20 cellular contexts compared by ENCODE assay signal in the genomic region with DNA sequence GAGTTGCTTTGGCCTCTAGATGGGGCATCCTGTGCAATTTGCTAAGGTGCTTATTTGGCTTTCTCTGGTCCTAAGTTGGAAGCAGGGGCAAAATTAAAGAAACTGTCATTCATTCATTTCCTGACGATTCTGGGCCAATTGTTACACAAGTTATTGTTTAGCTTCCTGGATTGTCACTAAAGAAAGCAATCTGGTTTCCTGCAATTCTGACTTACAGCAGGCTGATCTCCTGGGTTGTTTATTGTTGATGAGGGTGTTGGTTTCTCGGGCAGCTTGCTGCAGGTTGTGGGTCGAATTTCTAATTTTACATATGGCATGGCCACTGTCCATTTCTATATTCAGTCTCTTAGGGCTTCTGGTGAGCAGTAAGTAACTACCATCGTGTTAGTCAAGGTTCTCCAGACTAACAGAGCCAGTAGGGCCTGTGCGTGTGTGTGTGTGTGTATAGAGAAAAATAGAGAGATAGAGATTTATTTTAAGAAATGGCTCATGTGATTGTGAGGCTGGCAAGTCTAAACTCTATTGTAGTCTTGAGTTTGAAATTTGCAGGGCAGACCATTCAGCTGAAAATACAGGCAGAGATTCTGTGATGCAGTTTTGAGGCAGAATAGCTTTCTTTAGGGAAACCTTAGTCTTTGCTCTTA. TPM values are rescaled to one million over a fixed set of nuclear protein-coding genes. Genes with fewer than 3 reads are reported as not detected.
A peak's percentile ranks its signal among the peaks of the same experiment; 100 is the strongest.
DNase-seq lines count a peak whose midpoint lies in the region; ATAC-seq and TF ChIP-seq lines count a peak whose summit lies in the region.
"Had no signal": no experiment of that assay in that cellular context is flagged by ENCODE, and none has a peak within 500 bp of the region (broad histone marks: within the 10 kb centered on the region; RNA-seq: fewer than 3 reads in every experiment).

No MANE protein-coding gene starts in this region.

- POLR2A ChIA-PET in activated CD4-positive, alpha-beta T cell treated with anti-CD3 and anti-CD28 coated beads, Interleukin-2, amount 10 ng/mL, durations not matched to agents 7 days and 5 days (lab: Charles Lee): no interaction called here

- H3K27ac Mint-ChIP-seq in endodermal cell: peak overlapping the region; percentile 45
- H3K27ac Mint-ChIP-seq in activated CD4-positive, alpha-beta T cell treated with anti-CD3 and anti-CD28 coated beads, Interleukin-2, amount 10 ng/mL, durations not matched to agents 7 days and 5 days: no peak overlapping the region
- H3K27ac Mint-ChIP-seq: CD4-positive, CD25-positive, alpha-beta regulatory T cell had no signal

- H3K4me3 ChIP-seq in heart left ventricle (no peak overlapping the region), right atrium auricular region (no peak overlapping the region), endodermal cell (ENCODE audit: low read length) (no peak overlapping the region), subcutaneous abdominal adipose tissue (ENCODE audit: low read depth in 1 of 5, low read length in 5 of 5) (no peak overlapping the region)
- H3K4me3 ChIP-seq: GM23248 had no signal

- no peak for TF ChIP-seq POLR2A in heart left ventricle (IDR thresholded peaks at IDR 0.05)

- H3K4me1 Mint-ChIP-seq in endodermal cell: peaks cover 23% of the 10 kb centered on the region
- H3K4me1 Mint-ChIP-seq in activated CD4-positive, alpha-beta T cell treated with anti-CD3 and anti-CD28 coated beads, Interleukin-2, amount 10 ng/mL, durations not matched to agents 7 days and 5 days: no peaks in the 10 kb centered on the region
- H3K4me1 Mint-ChIP-seq: CD4-positive, CD25-positive, alpha-beta regulatory T cell had no signal

- no peaks in the 10 kb centered on the region for H3K27me3 ChIP-seq in heart left ventricle
- H3K27me3 ChIP-seq in right atrium auricular region: no peaks in the 10 kb centered on the region
- H3K27me3 ChIP-seq in endodermal cell (ENCODE audit: control insufficient read depth, insufficient read depth, low read length, poor library complexity, severe bottlenecking): no peaks in the 10 kb centered on the region
- H3K27me3 ChIP-seq in subcutaneous abdominal adipose tissue (ENCODE audit: control insufficient read depth in 5 of 5, insufficient read depth in 4 of 5, low read length in 5 of 5): no peaks in the 10 kb centered on the region
- H3K27me3 ChIP-seq: BE2C had no signal

- H3K36me3 Mint-ChIP-seq in endodermal cell (ENCODE audit: low read depth): peaks cover 21% of the 10 kb centered on the region
- H3K36me3 Mint-ChIP-seq in activated CD4-positive, alpha-beta T cell treated with anti-CD3 and anti-CD28 coated beads, Interleukin-2, amount 10 ng/mL, durations not matched to agents 7 days and 5 days (ENCODE audit: low read depth): no peaks in the 10 kb centered on the region

- intact Hi-C loops in heart left ventricle (cut with DNase I): loop anchor here in 1 of 10 donors (5.0 kb wide), 1 partner anchor 46 kb away; no protein-coding TSS in a partner anchor

- H3K9ac ChIP-seq in endodermal cell (ENCODE audit: extremely low read depth, low read length, poor library complexity, severe bottlenecking) (no peak overlapping the region), subcutaneous abdominal adipose tissue (ENCODE audit: low read length in 5 of 5) (no peak overlapping the region)
- H3K9ac ChIP-seq: GM23248 had no signal

- peaks cover 0 to 15% (median 0%) of the 10 kb centered on the region in 9 donors for H3K36me3 ChIP-seq in heart left ventricle
- no peaks in the 10 kb centered on the region for H3K36me3 ChIP-seq in right atrium auricular region
- H3K36me3 ChIP-seq in endodermal cell (ENCODE audit: control insufficient read depth, insufficient read depth, low read length): peaks cover 26% of the 10 kb centered on the region
- peaks cover 0 to 14% (median 7%) of the 10 kb centered on the region in 5 donors for H3K36me3 ChIP-seq in subcutaneous abdominal adipose tissue (ENCODE audit: control insufficient read depth in 5 of 5, insufficient read depth in 5 of 5, low read length in 5 of 5)
- H3K36me3 ChIP-seq: BE2C had no signal

- CTCF ChIA-PET in activated CD4-positive, alpha-beta T cell treated with anti-CD3 and anti-CD28 coated beads, Interleukin-2, amount 10 ng/mL, durations not matched to agents 7 days and 5 days (lab: Charles Lee): no interaction called here

- H3K27me3 Mint-ChIP-seq in endodermal cell (ENCODE audit: insufficient read depth): no peaks in the 10 kb centered on the region
- H3K27me3 Mint-ChIP-seq in activated CD4-positive, alpha-beta T cell treated with anti-CD3 and anti-CD28 coated beads, Interleukin-2, amount 10 ng/mL, durations not matched to agents 7 days and 5 days: no peaks in the 10 kb centered on the region
- H3K27me3 Mint-ChIP-seq: CD4-positive, CD25-positive, alpha-beta regulatory T cell had no signal

- H3K9me3 ChIP-seq in heart left ventricle: no peaks in the 10 kb centered on the region
- H3K9me3 ChIP-seq in right atrium auricular region: no peaks in the 10 kb centered on the region
- no peaks in the 10 kb centered on the region for H3K9me3 ChIP-seq in endodermal cell (ENCODE audit: control insufficient read depth, low read length)
- no peaks in the 10 kb centered on the region for H3K9me3 ChIP-seq in subcutaneous abdominal adipose tissue (ENCODE audit: control insufficient read depth in 5 of 5, low read length in 5 of 5)
- H3K9me3 ChIP-seq: BE2C had no signal

- DNase-seq in heart left ventricle (peak in 1 of 5 donors; percentile 15), right atrium auricular region (ENCODE audit: low spot score) (no peak), endodermal cell (no peak), left lobe of liver (ENCODE audit: low spot score) (no peak), GM19238 (ENCODE audit: insufficient read length, low spot score) (no peak)
- DNase-seq in activated CD4-positive, alpha-beta T cell treated with anti-CD3 and anti-CD28 coated beads, Interleukin-2, amount 10 ng/mL, durations not matched to agents 7 days and 5 days: no peak
- DNase-seq: 8988T; BE2C; CD4-positive, CD25-positive, alpha-beta regulatory T cell; COR-L47; DND-41; GM23248; NCI-H1105 treated with DMSO at 0.1 percent for 48 hours; NCI-H187; NCI-H2107; NCI-H510A treated with DMSO at 0.1 percent for 48 hours; NCI-H774; SIG-M5 had no signal

- H3K27ac ChIP-seq in heart left ventricle (peak overlapping the region in 9 of 12 donors; percentile 2 to 65 (median 27)), right atrium auricular region (no peak overlapping the region), endodermal cell (ENCODE audit: low read depth, low read length) (no peak overlapping the region), subcutaneous abdominal adipose tissue (ENCODE audit: low read depth, low read length) (peak overlapping the region; percentile 12)
- H3K27ac ChIP-seq: GM23248 had no signal

- H3K4me1 ChIP-seq in heart left ventricle: peaks cover 0 to 25% (median 10%) of the 10 kb centered on the region in 12 donors
- H3K4me1 ChIP-seq in right atrium auricular region: no peaks in the 10 kb centered on the region
- no peaks in the 10 kb centered on the region for H3K4me1 ChIP-seq in endodermal cell (ENCODE audit: control insufficient read depth, insufficient read depth, low read length)
- H3K4me1 ChIP-seq in subcutaneous abdominal adipose tissue (ENCODE audit: control insufficient read depth in 5 of 5, insufficient read depth in 5 of 5, low read length in 5 of 5): peaks cover 0 to 21% (median 0%) of the 10 kb centered on the region in 5 donors
- H3K4me1 ChIP-seq: BE2C had no signal

- H3K4me3 Mint-ChIP-seq in endodermal cell: no peak overlapping the region
- no peak overlapping the region for H3K4me3 Mint-ChIP-seq in activated CD4-positive, alpha-beta T cell treated with anti-CD3 and anti-CD28 coated beads, Interleukin-2, amount 10 ng/mL, durations not matched to agents 7 days and 5 days
- H3K4me3 Mint-ChIP-seq: CD4-positive, CD25-positive, alpha-beta regulatory T cell had no signal

- H3K9me3 Mint-ChIP-seq in endodermal cell: no peaks in the 10 kb centered on the region
- H3K9me3 Mint-ChIP-seq in activated CD4-positive, alpha-beta T cell treated with anti-CD3 and anti-CD28 coated beads, Interleukin-2, amount 10 ng/mL, durations not matched to agents 7 days and 5 days: no peaks in the 10 kb centered on the region
- H3K9me3 Mint-ChIP-seq: CD4-positive, CD25-positive, alpha-beta regulatory T cell had no signal

- 27 to 38% (median 35%) methylated on average over 5 of the region's 5 CpGs for WGBS in heart left ventricle, 4 donors
- WGBS in endodermal cell (ENCODE audit: insufficient coverage in 1 of 2, insufficient read length in 1 of 2), 2 experiments: 77 to 88% methylated on average over 3 to 5 of the region's 5 CpGs

- TF ChIP-seq CTCF in heart left ventricle (IDR thresholded peaks at IDR 0.05): no peak
- TF ChIP-seq CTCF in right atrium auricular region (IDR thresholded peaks at IDR 0.05): no peak
- TF ChIP-seq CTCF in endodermal cell (conservative IDR thresholded peaks at IDR 0.05): no peak

- ATAC-seq in heart left ventricle: peak; percentile 42 to 69 (median 56)
- peak; percentile 19 for ATAC-seq in left lobe of liver
- no peak for ATAC-seq in HG03097 (IDR thresholded peaks at IDR 0.05; ENCODE audit: low FRiP score, unreplicated experiment)

RNA-seq across cellular contexts. Expression of gene CTH, which starts 30.4 kb away (rescaled TPM):
- total RNA-seq in heart left ventricle: 1 to 10 TPM in 7 of 9 donors, under 1 TPM in 2; 0.74 to 3.9 (median 1.6) TPM
- 1 to 10 TPM; 1.5 to 2.7 TPM for polyA plus RNA-seq in heart left ventricle
- 1 to 10 TPM; 1.0 to 1.6 TPM for total RNA-seq in right atrium auricular region
- 10 to 100 TPM; 19.1 to 26.2 TPM for total RNA-seq in endodermal cell
- polyA plus RNA-seq in endodermal cell (2013, experiment 1 of 2): 19.8 TPM
- polyA plus RNA-seq in endodermal cell (2013, experiment 2 of 2): 15.8 TPM
- total RNA-seq in left lobe of liver: 83.8 TPM
- total RNA-seq in activated CD4-positive, alpha-beta T cell treated with anti-CD3 and anti-CD28 coated beads, Interleukin-2, amount 10 ng/mL, durations not matched to agents 7 days and 5 days: 1 to 10 TPM; 2.0 to 2.9 TPM

Comparison
In these comparisons a context has a peak if more than half of its experiments do, and no peak if none do; other contexts are left out.
1. H3K27ac ChIP-seq: peak in heart left ventricle (9 of 12) and subcutaneous abdominal adipose tissue (single experiment); none in right atrium auricular region (0 of 2) and endodermal cell (single experiment).
2. RNA of gene CTH, which starts 30.4 kb away (total RNA-seq): 83.8 TPM in left lobe of liver (single experiment) and 19.1 to 26.2 TPM in endodermal cell; 2.0 to 2.9 TPM in activated CD4-positive, alpha-beta T cell treated with anti-CD3 and anti-CD28 coated beads, Interleukin-2, amount 10 ng/mL, durations not matched to agents 7 days and 5 days, 0.74 to 3.9 TPM in heart left ventricle and 1.0 to 1.6 TPM in right atrium auricular region; every median in the first group is over 4 times any median in the second.